In the genomic region with DNA sequence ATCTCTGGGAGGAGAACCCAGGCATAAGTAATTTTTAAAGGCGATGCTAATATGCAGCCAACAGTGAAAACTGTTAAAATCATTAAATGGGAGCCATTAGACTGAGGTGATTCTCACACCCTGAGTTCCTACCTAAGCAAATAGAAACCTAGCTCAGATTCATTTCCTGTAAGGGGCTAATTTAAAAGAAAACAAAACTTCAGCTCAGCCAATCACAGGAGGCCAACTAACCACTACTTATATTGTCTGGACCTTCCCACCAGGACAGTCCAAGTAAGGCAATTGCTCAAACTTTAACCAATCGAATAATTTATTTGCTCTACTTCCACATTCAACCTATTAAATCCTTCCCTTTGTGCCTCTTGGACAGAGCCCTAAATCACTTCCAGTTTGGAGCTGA, we compare ENCODE assay signal across 16 cellular contexts.
DNase-seq lines count a peak whose midpoint lies in the region; ATAC-seq lines count a peak whose summit lies in the region.
"Had no signal": no experiment of that assay in that cellular context is flagged by ENCODE, and none has a peak within 500 bp of the region (broad histone marks: within the 10 kb centered on the region; RNA-seq: fewer than 3 reads in every experiment).

No MANE protein-coding gene starts in this region.

- H3K27ac ChIP-seq in CD8-positive, alpha-beta memory T cell (ENCODE audit: low read depth, low read length), result no peak overlapping the region
- H3K27ac ChIP-seq: KMS-11, upper lobe of right lung had no signal

- no peaks in the 10 kb centered on the region for H3K27me3 ChIP-seq in CD8-positive, alpha-beta memory T cell (ENCODE audit: insufficient read depth, low read length, poor library complexity, severe bottlenecking)
- H3K27me3 ChIP-seq: BE2C, upper lobe of right lung had no signal

- H3K9me3 ChIP-seq in CD8-positive, alpha-beta memory T cell (ENCODE audit: low read length), result no peaks in the 10 kb centered on the region
- H3K9me3 ChIP-seq: BE2C, upper lobe of right lung had no signal

- no peak for DNase-seq in activated naive CD8-positive, alpha-beta T cell treated with anti-CD3 and anti-CD28 coated beads, Interleukin-2, amount 10 ng/mL, durations not matched to agents 7 days and 5 days
- no peak for DNase-seq in immature natural killer cell
- DNase-seq in activated T-helper 2 cell treated with anti-CD3 and anti-CD28 coated beads, Interferon-gamma antibody, Interleukin-2, Interleukin-4, amounts not matched to agents 10 μg/mL and 5 μg/mL and 100 μg/mL, durations not matched to agents 14 hours and 24 hours and 36 hours (ENCODE audit: low spot score), result no peak
- DNase-seq in CD8-positive, alpha-beta memory T cell, result no peak
- DNase-seq: activated CD4-positive, alpha-beta T cell treated with anti-CD3 and anti-CD28 coated beads, Interleukin-2, amount 50 U/mL, for 1 hour; BE2C; DND-41; NCI-H1436 treated with DMSO at 0.1 percent for 48 hours; SHP77; T-helper 9 cell; upper lobe of right lung had no signal

- CTCF ChIA-PET in CD8-positive, alpha-beta memory T cell (lab: Charles Lee), result no interaction called here

- intact Hi-C loops in activated T-helper 2 cell treated with anti-CD3 and anti-CD28 coated beads, Interferon-gamma antibody, Interleukin-2, Interleukin-4, amounts not matched to agents 10 μg/mL and 5 μg/mL and 100 μg/mL, durations not matched to agents 14 hours and 24 hours and 36 hours (cut with micrococcal nuclease), result no loop called here

- no peak overlapping the region for H3K4me3 Mint-ChIP-seq in activated naive CD8-positive, alpha-beta T cell treated with anti-CD3 and anti-CD28 coated beads, Interleukin-2, amount 10 ng/mL, durations not matched to agents 7 days and 5 days
- H3K4me3 Mint-ChIP-seq in immature natural killer cell, result no peak overlapping the region
- no peak overlapping the region for H3K4me3 Mint-ChIP-seq in activated T-helper 2 cell treated with anti-CD3 and anti-CD28 coated beads, Interferon-gamma antibody, Interleukin-2, Interleukin-4, amounts not matched to agents 10 μg/mL and 5 μg/mL and 100 μg/mL, durations not matched to agents 14 hours and 24 hours and 36 hours (ENCODE audit: low read depth)
- no peak overlapping the region for H3K4me3 Mint-ChIP-seq in CD8-positive, alpha-beta memory T cell

- peaks cover 11% of the 10 kb centered on the region for H3K4me1 Mint-ChIP-seq in activated naive CD8-positive, alpha-beta T cell treated with anti-CD3 and anti-CD28 coated beads, Interleukin-2, amount 10 ng/mL, durations not matched to agents 7 days and 5 days
- no peaks in the 10 kb centered on the region for H3K4me1 Mint-ChIP-seq in immature natural killer cell
- no peaks in the 10 kb centered on the region for H3K4me1 Mint-ChIP-seq in activated T-helper 2 cell treated with anti-CD3 and anti-CD28 coated beads, Interferon-gamma antibody, Interleukin-2, Interleukin-4, amounts not matched to agents 10 μg/mL and 5 μg/mL and 100 μg/mL, durations not matched to agents 14 hours and 24 hours and 36 hours (ENCODE audit: low read depth)
- H3K4me1 Mint-ChIP-seq in CD8-positive, alpha-beta memory T cell, result peaks cover 0 to 4% (median 4%) of the 10 kb centered on the region in 3 donors

- H3K36me3 Mint-ChIP-seq in activated naive CD8-positive, alpha-beta T cell treated with anti-CD3 and anti-CD28 coated beads, Interleukin-2, amount 10 ng/mL, durations not matched to agents 7 days and 5 days, result peaks cover 4% of the 10 kb centered on the region
- H3K36me3 Mint-ChIP-seq in immature natural killer cell, result no peaks in the 10 kb centered on the region
- no peaks in the 10 kb centered on the region for H3K36me3 Mint-ChIP-seq in activated T-helper 2 cell treated with anti-CD3 and anti-CD28 coated beads, Interferon-gamma antibody, Interleukin-2, Interleukin-4, amounts not matched to agents 10 μg/mL and 5 μg/mL and 100 μg/mL, durations not matched to agents 14 hours and 24 hours and 36 hours (ENCODE audit: low read depth)
- no peaks in the 10 kb centered on the region for H3K36me3 Mint-ChIP-seq in CD8-positive, alpha-beta memory T cell

- no peak overlapping the region for H3K4me3 ChIP-seq in CD8-positive, alpha-beta memory T cell (ENCODE audit: low read length)
- H3K4me3 ChIP-seq: upper lobe of right lung had no signal

- peaks cover 13% of the 10 kb centered on the region for H3K9me3 Mint-ChIP-seq in activated naive CD8-positive, alpha-beta T cell treated with anti-CD3 and anti-CD28 coated beads, Interleukin-2, amount 10 ng/mL, durations not matched to agents 7 days and 5 days
- H3K9me3 Mint-ChIP-seq in immature natural killer cell, result no peaks in the 10 kb centered on the region
- no peaks in the 10 kb centered on the region for H3K9me3 Mint-ChIP-seq in activated T-helper 2 cell treated with anti-CD3 and anti-CD28 coated beads, Interferon-gamma antibody, Interleukin-2, Interleukin-4, amounts not matched to agents 10 μg/mL and 5 μg/mL and 100 μg/mL, durations not matched to agents 14 hours and 24 hours and 36 hours
- H3K9me3 Mint-ChIP-seq in CD8-positive, alpha-beta memory T cell, result no peaks in the 10 kb centered on the region

- H3K27me3 Mint-ChIP-seq in activated naive CD8-positive, alpha-beta T cell treated with anti-CD3 and anti-CD28 coated beads, Interleukin-2, amount 10 ng/mL, durations not matched to agents 7 days and 5 days, result no peaks in the 10 kb centered on the region
- H3K27me3 Mint-ChIP-seq in immature natural killer cell (ENCODE audit: low read depth in 3 of 3), result no peaks in the 10 kb centered on the region
- no peaks in the 10 kb centered on the region for H3K27me3 Mint-ChIP-seq in activated T-helper 2 cell treated with anti-CD3 and anti-CD28 coated beads, Interferon-gamma antibody, Interleukin-2, Interleukin-4, amounts not matched to agents 10 μg/mL and 5 μg/mL and 100 μg/mL, durations not matched to agents 14 hours and 24 hours and 36 hours (ENCODE audit: low read depth)
- no peaks in the 10 kb centered on the region for H3K27me3 Mint-ChIP-seq in CD8-positive, alpha-beta memory T cell

- POLR2A ChIA-PET in activated naive CD8-positive, alpha-beta T cell treated with anti-CD3 and anti-CD28 coated beads, Interleukin-2, amount 10 ng/mL, durations not matched to agents 7 days and 5 days (lab: Charles Lee), result no interaction called here
- POLR2A ChIA-PET in CD8-positive, alpha-beta memory T cell (lab: Charles Lee), result no interaction called here

- H3K4me1 ChIP-seq in CD8-positive, alpha-beta memory T cell (ENCODE audit: insufficient read depth, low read length), result no peaks in the 10 kb centered on the region
- H3K4me1 ChIP-seq: BE2C, upper lobe of right lung had no signal

- H3K27ac Mint-ChIP-seq in activated naive CD8-positive, alpha-beta T cell treated with anti-CD3 and anti-CD28 coated beads, Interleukin-2, amount 10 ng/mL, durations not matched to agents 7 days and 5 days, result peak overlapping the region; percentile 75
- H3K27ac Mint-ChIP-seq in immature natural killer cell, result no peak overlapping the region
- no peak overlapping the region for H3K27ac Mint-ChIP-seq in activated T-helper 2 cell treated with anti-CD3 and anti-CD28 coated beads, Interferon-gamma antibody, Interleukin-2, Interleukin-4, amounts not matched to agents 10 μg/mL and 5 μg/mL and 100 μg/mL, durations not matched to agents 14 hours and 24 hours and 36 hours
- H3K27ac Mint-ChIP-seq in CD8-positive, alpha-beta memory T cell, result no peak overlapping the region

- H3K36me3 ChIP-seq in CD8-positive, alpha-beta memory T cell (ENCODE audit: insufficient read depth, low read length), result no peaks in the 10 kb centered on the region
- H3K36me3 ChIP-seq: BE2C, upper lobe of right lung had no signal

- ATAC-seq in GM18502 (IDR thresholded peaks at IDR 0.05; ENCODE audit: poor library complexity, unreplicated experiment), result peak; percentile 65
- peak; percentile 52 for ATAC-seq in GM19452 (IDR thresholded peaks at IDR 0.05; ENCODE audit: unreplicated experiment)
- ATAC-seq in HG03045 (IDR thresholded peaks at IDR 0.05; ENCODE audit: unreplicated experiment), result peak; percentile 56
- peak; percentile 45 for ATAC-seq in activated naive CD8-positive, alpha-beta T cell treated with anti-CD3 and anti-CD28 coated beads, Interleukin-2, amount 10 ng/mL, durations not matched to agents 7 days and 5 days (ENCODE audit: low read depth)
- no peak for ATAC-seq in HG03039 (IDR thresholded peaks at IDR 0.05; ENCODE audit: unreplicated experiment)
- ATAC-seq: upper lobe of right lung had no signal
